12 cellular contexts compared by ENCODE assay signal in the genomic region with DNA sequence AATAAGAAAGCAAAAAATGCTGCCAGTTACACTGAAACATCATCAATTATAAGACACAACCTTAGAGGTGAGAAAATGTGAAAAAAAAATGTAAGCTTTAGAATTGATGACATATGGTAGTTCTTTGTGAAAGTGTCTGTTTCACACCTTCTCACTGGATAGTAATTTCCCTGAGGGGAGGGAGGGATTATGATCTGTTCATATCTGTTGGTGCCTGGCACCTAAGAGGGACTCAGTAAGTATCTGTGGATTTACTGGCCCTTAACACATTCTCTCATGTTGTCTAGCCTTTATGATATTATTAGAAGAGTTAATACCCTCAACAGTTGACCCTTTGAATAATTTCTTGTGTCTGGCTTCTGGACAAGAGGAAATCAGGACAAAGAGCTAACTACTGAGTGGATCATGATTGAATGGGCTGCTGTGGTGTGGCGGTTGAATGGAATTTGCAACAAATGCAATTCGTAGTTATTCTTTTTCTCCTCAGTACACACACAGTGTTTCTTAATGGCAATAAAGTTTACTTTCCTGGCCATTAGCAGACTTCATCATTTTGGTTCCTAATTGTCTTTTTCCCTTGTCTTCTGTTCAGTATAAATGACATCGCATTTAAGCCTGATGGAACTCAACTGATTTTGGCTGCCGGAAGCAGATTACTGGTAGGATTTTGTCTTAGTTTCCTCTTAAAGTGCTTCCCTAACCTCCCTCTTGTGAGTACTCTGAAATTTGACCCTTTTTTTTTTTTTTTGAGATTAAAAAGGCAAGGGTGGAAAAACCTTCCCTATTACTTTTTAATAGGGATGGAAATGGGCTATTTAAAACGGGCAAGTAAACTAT.
DNase-seq lines count a peak whose midpoint lies in the region; ATAC-seq, FAIRE-seq and TF ChIP-seq lines count a peak whose summit lies in the region.
"Had no signal": no experiment of that assay in that cellular context is flagged by ENCODE, and none has a peak within 500 bp of the region (broad histone marks: within the 10 kb centered on the region; RNA-seq: fewer than 3 reads in every experiment).

No MANE protein-coding gene starts in this region.

- H3K27ac ChIP-seq in HUES48 (ENCODE audit: low read depth, low read length) = peak overlapping the region; percentile 38
- peak overlapping the region; percentile 6 for H3K27ac ChIP-seq in muscle layer of duodenum (ENCODE audit: low read length)
- H3K27ac ChIP-seq: coronary artery, WERI-Rb-1 had no signal

- FAIRE-seq in GM19239 (lab: Jason Lieb, UNC) = no peak

- H3K36me3 ChIP-seq in HUES48 (ENCODE audit: control insufficient read depth, insufficient read depth, low read length) = peaks cover 22% of the 10 kb centered on the region; the same call in 1 of the 2 replicates
- peaks cover 0 to 19% of the 10 kb centered on the region in 2 donors for H3K36me3 ChIP-seq in muscle layer of duodenum (ENCODE audit: control insufficient read depth in 1 of 2, insufficient read depth in 2 of 2, low read length in 2 of 2)

- H3K4me3 ChIP-seq in HUES48 (ENCODE audit: low read depth, low read length) = no peak overlapping the region
- no peak overlapping the region for H3K4me3 ChIP-seq in astrocyte of the spinal cord (ENCODE audit: low read depth, low read length)
- no peak overlapping the region for H3K4me3 ChIP-seq in muscle layer of duodenum (ENCODE audit: low read depth in 1 of 2, low read length in 2 of 2)
- H3K4me3 ChIP-seq: coronary artery had no signal

- H3K9ac ChIP-seq in HUES48 (ENCODE audit: low read depth, low read length) = no peak overlapping the region

- in situ Hi-C loops in astrocyte of the spinal cord (cut with HindIII; ENCODE audit: low sequenced_read_pairs) = no loop called here

- H3K9me3 ChIP-seq in HUES48 (ENCODE audit: control insufficient read depth, insufficient read depth, low read length) (no peaks in the 10 kb centered on the region), muscle layer of duodenum (ENCODE audit: control insufficient read depth in 1 of 2, low read length in 2 of 2) (no peaks in the 10 kb centered on the region)

- no peak for TF ChIP-seq CTCF in astrocyte of the spinal cord (IDR thresholded peaks at IDR 0.05; ENCODE audit: low read depth, low read length)

- DNase-seq in astrocyte of the spinal cord (ENCODE audit: low read depth, low spot score) = peak; percentile 30
- DNase-seq in GM19239 (ENCODE audit: insufficient read length, low spot score) = no peak
- DNase-seq in DMS53 treated with DMSO at 0.1 percent for 48 hours (lab: John Stamatoyannopoulos, UW; ENCODE audit: unreplicated experiment) = no peak
- DNase-seq: activated CD8-positive, alpha-beta memory T cell treated with anti-CD3 and anti-CD28 coated beads, Interleukin-2, amount 50 U/mL, for 4 hours; DMS53; NCI-H146; NCI-H526 treated with DMSO at 0.1 percent for 48 hours; WERI-Rb-1 had no signal

- ATAC-seq in GM21515 (IDR thresholded peaks at IDR 0.05; ENCODE audit: unreplicated experiment) = no peak

- H3K4me1 ChIP-seq in HUES48 (ENCODE audit: control insufficient read depth, insufficient read depth, low read length) (peaks cover 27% of the 10 kb centered on the region), muscle layer of duodenum (ENCODE audit: control insufficient read depth in 1 of 2, insufficient read depth in 2 of 2, low read length in 2 of 2) (peaks cover 0 to 4% of the 10 kb centered on the region in 2 donors)

- H3K27me3 ChIP-seq in HUES48 (ENCODE audit: control insufficient read depth, insufficient read depth, low read length) (no peaks in the 10 kb centered on the region), muscle layer of duodenum (ENCODE audit: low read depth, low read length) (no peaks in the 10 kb centered on the region)
